In genomic region chr2:60499651-60500300, GRCh38 we compare ENCODE assay signal across 14 cellular contexts. TPM values are rescaled to one million over a fixed set of nuclear protein-coding genes. Genes with fewer than 3 reads are reported as not detected.
DNase-seq lines count a peak whose midpoint lies in the region; ATAC-seq, FAIRE-seq and TF ChIP-seq lines count a peak whose summit lies in the region.
"Had no signal": no experiment of that assay in that cellular context is flagged by ENCODE, and none has a peak within 500 bp of the region (broad histone marks: within the 10 kb centered on the region; RNA-seq: fewer than 3 reads in every experiment).

No MANE protein-coding gene starts in this region.

- H3K9ac ChIP-seq in mesenchymal stem cell (ENCODE audit: low read length): no peak overlapping the region

- H3K27me3 Mint-ChIP-seq in endothelial cell (ENCODE audit: unreplicated experiment): peaks cover 3% of the 10 kb centered on the region

- peaks cover 34% of the 10 kb centered on the region for H3K79me1 ChIP-seq in mesenchymal stem cell (replicated peaks; ENCODE audit: low read length, poor library complexity, severe bottlenecking)

- peak; percentile 65 for DNase-seq in D721Med (ENCODE audit: insufficient read length, low spot score)
- no peak for DNase-seq in RWPE2 (ENCODE audit: low spot score)
- DNase-seq in mesenchymal stem cell: no peak
- DNase-seq in endothelial cell (ENCODE audit: low spot score): no peak
- DNase-seq in NCI-H1930 (lab: John Stamatoyannopoulos, UW): no peak
- DNase-seq in UCSD-AML1 (lab: John Stamatoyannopoulos, UW; ENCODE audit: unreplicated experiment): no peak
- no peak for DNase-seq in AG08396 (ENCODE audit: low spot score)
- DNase-seq: activated effector memory CD4-positive, alpha-beta T cell treated with anti-CD3 and anti-CD28 coated beads, Interleukin-2, amount 50 U/mL, for 16 hours; midbrain; NCI-H1436; ovary; SJCRH30 had no signal

- ATAC-seq in HG02798 (IDR thresholded peaks at IDR 0.05; ENCODE audit: poor library complexity, unreplicated experiment) (peak; percentile 26), RWPE2 (ENCODE audit: low read depth) (peak; percentile 77)

- H3K4me2 ChIP-seq in mesenchymal stem cell (ENCODE audit: low read length, poor library complexity, severe bottlenecking): no peak overlapping the region

- H3K27ac ChIP-seq in RWPE2 (ENCODE audit: poor library complexity, severe bottlenecking): no peak overlapping the region
- no peak overlapping the region for H3K27ac ChIP-seq in mesenchymal stem cell (ENCODE audit: low read length, poor library complexity, severe bottlenecking)
- H3K27ac ChIP-seq: ovary, SJCRH30, thoracic aorta had no signal

- no peak overlapping the region for H4K91ac ChIP-seq in mesenchymal stem cell (ENCODE audit: low read length)

- H3K9me3 Mint-ChIP-seq in endothelial cell (ENCODE audit: unreplicated experiment): no peaks in the 10 kb centered on the region

- H2AK5ac ChIP-seq in mesenchymal stem cell (ENCODE audit: low read length, severe bottlenecking): no peak overlapping the region

- H3K14ac ChIP-seq in mesenchymal stem cell (ENCODE audit: low read length in 2 of 2): no peak overlapping the region

- H3K18ac ChIP-seq in mesenchymal stem cell (ENCODE audit: low read depth in 1 of 2, low read length in 2 of 2): no peak overlapping the region

- H2BK12ac ChIP-seq in mesenchymal stem cell (ENCODE audit: low read length in 2 of 2): no peak overlapping the region

- no peak overlapping the region for H4K8ac ChIP-seq in mesenchymal stem cell (ENCODE audit: low read length)

- no peak overlapping the region for H3K23ac ChIP-seq in mesenchymal stem cell (ENCODE audit: low read length in 2 of 2)

- peak overlapping the region; percentile 5 for H2AFZ ChIP-seq in mesenchymal stem cell (ENCODE audit: low read depth, low read length)

- no peaks in the 10 kb centered on the region for H3K27me3 ChIP-seq in RWPE2 (ENCODE audit: insufficient read depth, poor library complexity, severe bottlenecking)
- H3K27me3 ChIP-seq in mesenchymal stem cell (ENCODE audit: control insufficient read depth in 1 of 2, insufficient read depth in 1 of 2, low read length in 2 of 2): peaks cover 0 to 6% of the 10 kb centered on the region in 2 experiments
- H3K27me3 ChIP-seq: ovary, SJCRH30 had no signal

- H3K27ac Mint-ChIP-seq in endothelial cell (ENCODE audit: unreplicated experiment): no peak overlapping the region

- H3K4me3 Mint-ChIP-seq in endothelial cell (ENCODE audit: unreplicated experiment): no peak overlapping the region

- WGBS in mesenchymal stem cell: 79% methylated on average over 9 of the region's 9 CpGs

- H3K9me3 ChIP-seq in RWPE2 (ENCODE audit: severe bottlenecking): no peaks in the 10 kb centered on the region
- no peaks in the 10 kb centered on the region for H3K9me3 ChIP-seq in mesenchymal stem cell (ENCODE audit: control insufficient read depth, low read length)
- H3K9me3 ChIP-seq: ovary, SJCRH30, thoracic aorta had no signal

- H3K36me3 ChIP-seq in RWPE2 (ENCODE audit: low read depth) (no peaks in the 10 kb centered on the region), mesenchymal stem cell (ENCODE audit: control insufficient read depth in 1 of 2, insufficient read depth in 2 of 2, low read depth in 1 of 2, low read length in 2 of 2) (peaks cover 0 to 5% of the 10 kb centered on the region in 2 experiments)
- H3K36me3 ChIP-seq: ovary, SJCRH30, thoracic aorta had no signal

- H2BK5ac ChIP-seq in mesenchymal stem cell (ENCODE audit: low read depth, low read length, poor library complexity, severe bottlenecking): no peak overlapping the region

- H3K4me1 ChIP-seq in RWPE2 (ENCODE audit: insufficient read depth, poor library complexity, severe bottlenecking) (no peaks in the 10 kb centered on the region), mesenchymal stem cell (ENCODE audit: control insufficient read depth, insufficient read depth, low read depth, low read length) (peaks cover 12% of the 10 kb centered on the region)
- H3K4me1 ChIP-seq: SJCRH30 had no signal

- H2BK15ac ChIP-seq in mesenchymal stem cell (ENCODE audit: low read depth, poor library complexity, severe bottlenecking): no peak overlapping the region

- H3K36me3 Mint-ChIP-seq in endothelial cell (ENCODE audit: low read depth, unreplicated experiment): peaks cover 4% of the 10 kb centered on the region

- no peak for FAIRE-seq in D721Med (lab: Jason Lieb, UNC)

- no peak for TF ChIP-seq CTCF in D721Med (IDR thresholded peaks at IDR 0.05; ENCODE audit: insufficient read depth, missing control alignments)
- TF ChIP-seq CTCF in RWPE2 (IDR thresholded peaks at IDR 0.05; ENCODE audit: poor library complexity, severe bottlenecking): no peak
- TF ChIP-seq CTCF in endothelial cell (IDR thresholded peaks at IDR 0.05; ENCODE audit: unreplicated experiment): no peak

- no peak overlapping the region for H2BK120ac ChIP-seq in mesenchymal stem cell (ENCODE audit: low read depth, low read length)

- peaks cover under 1% of the 10 kb centered on the region for H3K4me1 Mint-ChIP-seq in endothelial cell (ENCODE audit: unreplicated experiment)

- H3K4me3 ChIP-seq in RWPE2 (ENCODE audit: severe bottlenecking) (no peak overlapping the region), mesenchymal stem cell (ENCODE audit: insufficient read depth in 1 of 2, low read depth in 1 of 2, low read length in 2 of 2) (no peak overlapping the region)
- H3K4me3 ChIP-seq: ovary, SJCRH30, thoracic aorta had no signal

- no peak overlapping the region for H3K4ac ChIP-seq in mesenchymal stem cell (ENCODE audit: low read depth in 1 of 2, low read length in 2 of 2)

RNA-seq across cellular contexts. Expression of gene BCL11A, which starts 53.7 kb away (rescaled TPM):
- polyA plus RNA-seq in mesenchymal stem cell (2013, experiment 1 of 2): 1.1 TPM
- polyA plus RNA-seq in mesenchymal stem cell (2013, experiment 2 of 2): 1.1 TPM
- total RNA-seq in endothelial cell (ENCODE audit: unreplicated experiment): 9.6 TPM
